1 cellular context compared by ENCODE assay signal in genomic region chr13:21232196-21232595, GRCh38.
TF ChIP-seq lines count a peak whose summit lies in the region.

No MANE protein-coding gene starts in this region.

TF ChIP-seq in H1, 55 proteins besides CTCF, POLR2A, EP300 and RAD21:
- TF ChIP-seq ASH2L (IDR thresholded peaks at IDR 0.05; ENCODE audit: low read length) (no peak), TEAD4 (IDR thresholded peaks at IDR 0.05; ENCODE audit: low read depth, low read length) (no peak), EGR1 (IDR thresholded peaks at IDR 0.05; ENCODE audit: borderline replicate concordance, low read depth, low read length) (no peak), SIX5 (IDR thresholded peaks at IDR 0.05; ENCODE audit: low read depth, low read length) (no peak), JUND (IDR thresholded peaks at IDR 0.05; ENCODE audit: low read length) (no peak), JUN (IDR thresholded peaks at IDR 0.05; ENCODE audit: low read depth, low read length) (no peak), FOSL1 (IDR thresholded peaks at IDR 0.05; ENCODE audit: insufficient read depth, low read depth, low read length) (no peak), HDAC2 (IDR thresholded peaks at IDR 0.05; ENCODE audit: borderline replicate concordance in 1 of 2, low read depth in 2 of 2, low read length in 2 of 2) (no peak), RBBP5 (IDR thresholded peaks at IDR 0.05; ENCODE audit: borderline replicate concordance, low read depth, low read length) (no peak)
